In genomic region chr5:50856720-50857119, GRCh38 we compare ENCODE assay signal across 10 cellular contexts.
DNase-seq lines count a peak whose midpoint lies in the region; ATAC-seq and TF ChIP-seq lines count a peak whose summit lies in the region.
"Had no signal": no experiment of that assay in that cellular context is flagged by ENCODE, and none has a peak within 500 bp of the region (broad histone marks: within the 10 kb centered on the region; RNA-seq: fewer than 3 reads in every experiment).

No MANE protein-coding gene starts in this region.

- H3K27me3 Mint-ChIP-seq in immature natural killer cell (ENCODE audit: low read depth in 3 of 3): peaks cover 10 to 79% (median 14%) of the 10 kb centered on the region in 3 donors

- no peaks in the 10 kb centered on the region for H4K20me1 ChIP-seq in DOHH2 (ENCODE audit: control insufficient read depth, insufficient read depth, low read depth, low read length)

- no peak overlapping the region for H3K4me3 Mint-ChIP-seq in immature natural killer cell

- no peaks in the 10 kb centered on the region for H3F3A ChIP-seq in DOHH2 (ENCODE audit: control insufficient read depth, insufficient read depth)

- H3K36me3 Mint-ChIP-seq in immature natural killer cell: no peaks in the 10 kb centered on the region

- H3K4me1 ChIP-seq in DOHH2 (ENCODE audit: control insufficient read depth, low read length): peaks cover 56% of the 10 kb centered on the region

- H3K36me3 ChIP-seq in DOHH2 (ENCODE audit: control insufficient read depth, low read length): peaks cover 6% of the 10 kb centered on the region

- H3K27ac Mint-ChIP-seq in immature natural killer cell: no peak overlapping the region

- H3K4me1 Mint-ChIP-seq in immature natural killer cell: peaks cover 9 to 10% of the 10 kb centered on the region in 2 donors

- H3K9me3 Mint-ChIP-seq in immature natural killer cell: no peaks in the 10 kb centered on the region

- H3K4me3 ChIP-seq in DOHH2 (ENCODE audit: low read length): peak overlapping the region; percentile 49

- peaks cover 3% of the 10 kb centered on the region; the same call in 1 of the 2 replicates for H3K9me3 ChIP-seq in DOHH2 (ENCODE audit: control insufficient read depth, insufficient read depth, low read length)

- H3K27ac ChIP-seq in DOHH2 (ENCODE audit: low read depth, low read length): peak overlapping the region; percentile 40

- ATAC-seq in GM19455 (IDR thresholded peaks at IDR 0.05; ENCODE audit: unreplicated experiment) (peak; percentile 80), HG03060 (IDR thresholded peaks at IDR 0.05; ENCODE audit: low read depth, unreplicated experiment) (peak; percentile 66)

- H3K4me2 ChIP-seq in DOHH2 (ENCODE audit: low read length): peak overlapping the region; percentile 79

- DNase-seq in NOMO-1 (lab: John Stamatoyannopoulos, UW; ENCODE audit: unreplicated experiment in 2 of 2): peak; percentile 57 to 96
- DNase-seq in ecto neural progenitor cell (ENCODE audit: low spot score): no peak
- no peak for DNase-seq in AG08395 (ENCODE audit: low spot score)
- DNase-seq in kidney glomerular epithelial cell (lab: John Stamatoyannopoulos, UW): no peak
- DNase-seq in immature natural killer cell: no peak
- DNase-seq: activated CD4-positive, CD25-positive, alpha-beta regulatory T cell treated with anti-CD3 and anti-CD28 coated beads, Interleukin-2, amount 50 U/mL, for 72 hours; NCI-H748 treated with DMSO at 0.1 percent for 48 hours had no signal

- no peaks in the 10 kb centered on the region for H3K9me2 ChIP-seq in DOHH2 (replicated peaks; ENCODE audit: control insufficient read depth, low read length)

- no peaks in the 10 kb centered on the region for H3K79me2 ChIP-seq in DOHH2 (ENCODE audit: control insufficient read depth, low read length)

- no peaks in the 10 kb centered on the region for H3K27me3 ChIP-seq in DOHH2 (ENCODE audit: control insufficient read depth, low read length)

- no peak for TF ChIP-seq CTCF in DOHH2 (IDR thresholded peaks at IDR 0.05; ENCODE audit: low read depth, low read length, poor library complexity, severe bottlenecking)

Comparison
In these comparisons a context has a peak if more than half of its experiments do, and no peak if none do; other contexts are left out.
1. DNase-seq: peak in NOMO-1 (2 of 2); none in ecto neural progenitor cell (single experiment), AG08395 (single experiment), kidney glomerular epithelial cell (single experiment) and immature natural killer cell (0 of 3).